Comparison of ENCODE assay signal across 8 cellular contexts in the genomic region with DNA sequence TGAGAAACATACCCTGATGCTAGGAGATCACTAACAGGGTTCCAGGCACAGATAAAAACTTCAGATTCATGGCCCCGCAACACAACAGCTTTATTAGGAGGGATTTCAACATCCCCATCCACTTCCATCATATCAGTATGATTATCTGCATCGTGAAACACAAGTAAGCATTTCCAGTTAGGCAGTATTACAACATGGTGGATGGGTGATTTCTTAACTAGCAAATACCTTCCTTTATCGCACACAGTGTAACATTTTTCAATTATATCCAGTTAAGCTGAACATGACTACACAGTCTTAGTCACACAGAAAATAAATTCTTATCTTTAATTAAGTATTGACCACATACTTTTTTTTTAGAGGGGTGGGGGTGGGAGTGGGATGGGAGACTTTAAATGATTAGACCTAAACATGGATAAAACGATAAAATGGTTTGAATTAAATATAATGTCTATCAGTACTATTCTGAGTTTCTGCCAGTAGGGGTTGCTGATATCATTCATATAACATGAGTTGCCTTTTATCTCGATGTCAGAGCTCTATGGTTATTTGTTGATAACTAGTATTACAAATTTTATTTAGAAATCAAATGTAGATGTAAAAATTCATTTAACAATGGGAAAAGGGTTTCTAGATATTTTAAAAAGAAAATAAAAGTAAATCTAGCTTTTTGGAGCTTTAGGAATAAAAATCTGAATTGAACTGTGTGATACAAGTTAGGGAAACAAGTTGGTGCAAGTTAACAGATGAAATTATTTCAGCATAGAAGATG.
DNase-seq lines count a peak whose midpoint lies in the region; ATAC-seq and TF ChIP-seq lines count a peak whose summit lies in the region.

No MANE protein-coding gene starts in this region.

- H3K4me3 ChIP-seq in AG04450 (ENCODE audit: low read depth, low read length) (no peak overlapping the region), Karpas-422 (ENCODE audit: low read length) (no peak overlapping the region), epithelial cell of esophagus (ENCODE audit: low read length) (no peak overlapping the region)

- no peaks in the 10 kb centered on the region for H4K20me1 ChIP-seq in Karpas-422 (ENCODE audit: insufficient read depth, low read depth, low read length)

- H3K9me3 Mint-ChIP-seq in nephron progenitor cell, result no peaks in the 10 kb centered on the region

- H3K27me3 ChIP-seq in AG04450 (ENCODE audit: control insufficient read depth, insufficient read depth, low read length), result no peaks in the 10 kb centered on the region
- H3K27me3 ChIP-seq in Karpas-422 (ENCODE audit: low read length), result no peaks in the 10 kb centered on the region

- no peak overlapping the region for H2AFZ ChIP-seq in Karpas-422 (ENCODE audit: low read length)

- H3K9me2 ChIP-seq in Karpas-422 (replicated peaks; ENCODE audit: insufficient read depth, low read length), result no peaks in the 10 kb centered on the region

- POLR2A ChIA-PET in AG04450 (lab: Yijun Ruan, JAX), result interaction anchor here (0.7 kb wide), 3 partner anchors 288 to 1012 kb away, joined by 5 to 10 read pairs (median 8); no protein-coding TSS in a partner anchor

- H3K4me2 ChIP-seq in Karpas-422 (ENCODE audit: low read depth, low read length, poor library complexity, severe bottlenecking), result peak overlapping the region; percentile 52

- H3K4me3 Mint-ChIP-seq in nephron progenitor cell, result no peak overlapping the region

- no peak overlapping the region for H3K9ac ChIP-seq in Karpas-422 (ENCODE audit: low read length)

- TF ChIP-seq CTCF in AG04450 (IDR thresholded peaks at IDR 0.05; ENCODE audit: low read depth, low read length) (peak; percentile 57), GM13977 (IDR thresholded peaks at IDR 0.05; ENCODE audit: extremely low read depth, insufficient read depth, missing control alignments) (peak; percentile 50), epithelial cell of esophagus (IDR thresholded peaks at IDR 0.05; ENCODE audit: insufficient read depth, low read depth, low read length, missing control alignments) (peak; percentile 42), nephron progenitor cell (IDR thresholded peaks at IDR 0.05) (peak; percentile 23)

- peak overlapping the region; percentile 64 for H3K27ac Mint-ChIP-seq in nephron progenitor cell

- peaks cover 37% of the 10 kb centered on the region for H3K79me2 ChIP-seq in Karpas-422 (ENCODE audit: low read length)

- no peak for ATAC-seq in GM21825 (IDR thresholded peaks at IDR 0.05; ENCODE audit: unreplicated experiment)

- peaks cover 12% of the 10 kb centered on the region for H3K4me1 Mint-ChIP-seq in nephron progenitor cell

- H3K4me1 ChIP-seq in Karpas-422 (ENCODE audit: low read length), result peaks cover 36% of the 10 kb centered on the region

- H3K36me3 Mint-ChIP-seq in nephron progenitor cell (ENCODE audit: low read depth), result peaks cover 58% of the 10 kb centered on the region

- H3K36me3 ChIP-seq in Karpas-422 (ENCODE audit: insufficient read depth, low read length), result peaks cover 51% of the 10 kb centered on the region

- no peaks in the 10 kb centered on the region for H3K27me3 Mint-ChIP-seq in nephron progenitor cell (ENCODE audit: low read depth, poor library complexity)

- H3K9me3 ChIP-seq in AG04450 (ENCODE audit: control insufficient read depth, insufficient read depth, low read length) (no peaks in the 10 kb centered on the region), Karpas-422 (ENCODE audit: low read length) (no peaks in the 10 kb centered on the region)

- H3K27ac ChIP-seq in AG04450 (ENCODE audit: low read depth, low read length) (no peak overlapping the region), Karpas-422 (ENCODE audit: low read length) (peak overlapping the region; percentile 75)

- CTCF ChIA-PET in AG04450 (lab: Charles Lee), result interaction anchor here (0.5 to 1.9 kb wide), 27 partner anchors 8 to 1412 kb away, joined by 3 to 12 read pairs (median 3); no protein-coding TSS in a partner anchor

- DNase-seq in AG04450 (ENCODE audit: low read depth, low spot score) (peak; percentile 16), GM13977 (ENCODE audit: low spot score) (no peak), Karpas-422 (peak; percentile 84), RPMI7951 (ENCODE audit: low read depth) (peak; percentile 55), epithelial cell of esophagus (ENCODE audit: low read depth) (peak; percentile 56), nephron progenitor cell (no peak), NCI-H1048 (lab: John Stamatoyannopoulos, UW) (no peak)

- in situ Hi-C loops in GM13977 (cut with MboI; ENCODE audit: low pct_unique_long_range_greater_than_20kb, low sequenced_read_pairs, unreplicated experiment), result loop anchor here (10.0 kb wide), 2 partner anchors 134 to 314 kb away; no protein-coding TSS in a partner anchor

Comparison
In these comparisons a context has a peak if more than half of its experiments do, and no peak if none do; other contexts are left out.
1. DNase-seq: peak in AG04450 (single experiment), Karpas-422 (single experiment), RPMI7951 (single experiment) and epithelial cell of esophagus (single experiment); none in GM13977 (single experiment), nephron progenitor cell (single experiment) and NCI-H1048 (single experiment).
2. Peak in every context shown above with its lines, with median percentiles within 50 percentile points of each other: CTCF ChIP-seq.